ENCODE assay signal across 32 cellular contexts in the genomic region with DNA sequence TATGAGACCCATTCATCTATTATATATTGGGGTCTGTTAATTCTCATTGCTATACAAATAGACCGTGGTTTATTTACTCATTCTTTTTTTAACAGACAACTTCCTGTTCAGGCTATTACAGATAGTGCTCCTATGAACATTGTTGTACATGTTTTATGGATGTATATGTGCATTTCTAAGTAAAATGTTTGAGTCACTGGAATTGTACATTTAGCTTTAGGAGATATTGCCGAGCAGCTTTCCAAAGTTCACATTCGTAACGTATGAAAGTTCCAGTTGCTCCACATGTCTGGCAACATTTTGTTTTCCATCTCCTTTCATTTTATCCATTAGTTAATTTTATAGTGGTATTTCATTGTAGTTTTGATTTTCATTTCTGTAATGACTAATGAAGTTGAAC. TPM values are rescaled to one million over a fixed set of nuclear protein-coding genes. Genes with fewer than 3 reads are reported as not detected.
"Had no signal": no experiment of that assay in that cellular context is flagged by ENCODE, and none has a peak within 500 bp of the region (broad histone marks: within the 10 kb centered on the region; RNA-seq: fewer than 3 reads in every experiment).

No MANE protein-coding gene starts in this region.

- H3K79me2 ChIP-seq: parathyroid adenoma had no signal

- H3K9me3 ChIP-seq: heart left ventricle, left ventricle myocardium inferior, lower lobe of right lung, psoas muscle, spleen, tibial artery, upper lobe of left lung, uterus had no signal

- H2AFZ ChIP-seq: parathyroid adenoma had no signal

- H3K9me3 Mint-ChIP-seq: naive B cell; nephron; stimulated activated memory B cell treated with anti-CD40 and anti-IgM and Interleukin-4, amounts not matched to agents 10 μg/mL and 1 μg/mL and 100 μg/mL, for 72 hours; stimulated activated naive CD8-positive, alpha-beta T cell treated with anti-CD3 and anti-CD28 coated beads, Interleukin-15, Interleukin-2, amounts not matched to agents 100 ng/mL and 50 ng/mL, for 24 hours had no signal

- H3K27me3 ChIP-seq: tibial artery, upper lobe of left lung, uterus had no signal

- H3K27ac ChIP-seq: coronary artery, heart left ventricle, left ventricle myocardium inferior, lower lobe of right lung, parathyroid adenoma, psoas muscle, spleen, tibial artery, upper lobe of left lung, uterus had no signal

- H3K9ac ChIP-seq: parathyroid adenoma had no signal

- H3K4me3 Mint-ChIP-seq: naive B cell; nephron; stimulated activated memory B cell treated with anti-CD40 and anti-IgM and Interleukin-4, amounts not matched to agents 10 μg/mL and 1 μg/mL and 100 μg/mL, for 72 hours; stimulated activated naive CD8-positive, alpha-beta T cell treated with anti-CD3 and anti-CD28 coated beads, Interleukin-15, Interleukin-2, amounts not matched to agents 100 ng/mL and 50 ng/mL, for 24 hours had no signal

- H3K36me3 ChIP-seq: heart left ventricle, left ventricle myocardium inferior, lower lobe of right lung, spleen, tibial artery, upper lobe of left lung, uterus had no signal

- H3K27ac Mint-ChIP-seq: nephron; stimulated activated memory B cell treated with anti-CD40 and anti-IgM and Interleukin-4, amounts not matched to agents 10 μg/mL and 1 μg/mL and 100 μg/mL, for 72 hours; stimulated activated naive CD8-positive, alpha-beta T cell treated with anti-CD3 and anti-CD28 coated beads, Interleukin-15, Interleukin-2, amounts not matched to agents 100 ng/mL and 50 ng/mL, for 24 hours had no signal

- H3K4me3 ChIP-seq: coronary artery, heart left ventricle, left ventricle myocardium inferior, lower lobe of right lung, psoas muscle, spleen, tibial artery, upper lobe of left lung, uterus had no signal

- FAIRE-seq: endometrium, frontal cortex had no signal

- DNase-seq: effector CD4-positive, alpha-beta T cell; heart left ventricle; islet precursor cell; left ventricle myocardium inferior; lower lobe of right lung; mesenchymal stem cell; midbrain; naive B cell; psoas muscle; retina; spleen; stimulated activated CD4-positive, alpha-beta T cell treated with anti-CD3 and anti-CD28 coated beads, Interleukin-15, amount 100 ng/mL, for 24 hours; stimulated activated CD4-positive, alpha-beta T cell treated with anti-CD3 and anti-CD28 coated beads, Interleukin-1b, Interleukin-23, amount 100 ng/mL, for 48 hours; stimulated activated CD4-positive, alpha-beta T cell treated with anti-CD3 and anti-CD28 coated beads, Interleukin-4, amount 100 ng/mL, for 24 hours; tibial artery; upper lobe of left lung; uterus had no signal

- H3K36me3 Mint-ChIP-seq: naive B cell; stimulated activated memory B cell treated with anti-CD40 and anti-IgM and Interleukin-4, amounts not matched to agents 10 μg/mL and 1 μg/mL and 100 μg/mL, for 72 hours had no signal

- ATAC-seq: esophagus mucosa; heart left ventricle; lower lobe of right lung; psoas muscle; sciatic nerve; stimulated activated memory B cell treated with anti-CD40 and anti-IgM and Interleukin-4, amounts not matched to agents 10 μg/mL and 1 μg/mL and 100 μg/mL, for 72 hours had no signal

- H3K4me1 Mint-ChIP-seq: nephron had no signal

- H3K4me1 ChIP-seq: heart left ventricle, left ventricle myocardium inferior, lower lobe of right lung, parathyroid adenoma, psoas muscle, spleen, tibial artery, upper lobe of left lung, uterus had no signal

RNA-seq across cellular contexts. Expression of a gene that starts 19.1 kb away (rescaled TPM):
- total RNA-seq: dermis microvascular lymphatic vessel endothelial cell, esophagus mucosa, fibroblast of lung, frontal cortex, glomerular endothelial cell, heart left ventricle, left ventricle myocardium inferior, lower lobe of right lung, omental fat pad, psoas muscle, sciatic nerve, skeletal muscle tissue, spleen, temporal lobe, upper lobe of left lung, uterus had no signal
- polyA plus RNA-seq: fibroblast of lung, heart left ventricle, psoas muscle, spleen had no signal

RNA-seq across cellular contexts. Expression of a gene that starts 37.3 kb away (rescaled TPM):
- total RNA-seq: dermis microvascular lymphatic vessel endothelial cell, esophagus mucosa, fibroblast of lung, frontal cortex, glomerular endothelial cell, heart left ventricle, left ventricle myocardium inferior, lower lobe of right lung, omental fat pad, psoas muscle, sciatic nerve, skeletal muscle tissue, spleen, temporal lobe, uterus had no signal
- polyA plus RNA-seq: heart left ventricle, psoas muscle had no signal
